Comparison of ENCODE assay signal across 17 cellular contexts in genomic region chr6:7047966-7048365, GRCh38. TPM values are rescaled to one million over a fixed set of nuclear protein-coding genes. Genes with fewer than 3 reads are reported as not detected.
A peak's percentile ranks its signal among the peaks of the same experiment; 100 is the strongest.
DNase-seq lines count a peak whose midpoint lies in the region; ATAC-seq, FAIRE-seq and TF ChIP-seq lines count a peak whose summit lies in the region.
"Had no signal": no experiment of that assay in that cellular context is flagged by ENCODE, and none has a peak within 500 bp of the region (broad histone marks: within the 10 kb centered on the region; RNA-seq: fewer than 3 reads in every experiment).

No MANE protein-coding gene starts in this region.

- H3K4me2 ChIP-seq in PC-3 (ENCODE audit: low read length): peak overlapping the region; percentile 2; the same call in 1 of the 2 replicates
- H3K4me2 ChIP-seq: KMS-11 had no signal

- no TSS peak for BruUV-seq in PC-3 (replicated peaks; lab: Mats Ljungman, UMichigan)

- H2AFZ ChIP-seq in PC-3 (ENCODE audit: low read length): peak overlapping the region; percentile 4; the same call in 1 of the 2 replicates

- H3K4me3 ChIP-seq in PC-3 (ENCODE audit: low read length): no peak overlapping the region
- no peak overlapping the region for H3K4me3 ChIP-seq in epithelial cell of esophagus (ENCODE audit: low read length)
- H3K4me3 ChIP-seq: gastroesophageal sphincter, prostate gland had no signal

- H3K9ac ChIP-seq in PC-3 (ENCODE audit: low read length): peak overlapping the region; percentile 30
- H3K9ac ChIP-seq: KMS-11 had no signal

- peaks cover 2% of the 10 kb centered on the region for H3F3A ChIP-seq in PC-3 (ENCODE audit: low read length, unreplicated experiment)

- H3K4me1 ChIP-seq in PC-3 (ENCODE audit: insufficient read depth, low read length): peaks cover 47% of the 10 kb centered on the region
- H3K4me1 ChIP-seq: prostate gland had no signal

- no peaks in the 10 kb centered on the region for H3K36me3 ChIP-seq in PC-3 (ENCODE audit: low read depth, low read length)
- H3K36me3 ChIP-seq: gastroesophageal sphincter, prostate gland had no signal

- H4K20me1 ChIP-seq in PC-3 (ENCODE audit: low read length): no peaks in the 10 kb centered on the region

- H3K27me3 ChIP-seq in PC-3 (ENCODE audit: low read length): no peaks in the 10 kb centered on the region
- H3K27me3 ChIP-seq: gastroesophageal sphincter had no signal

- POLR2A ChIA-PET in PC-3 (lab: Charles Lee; ENCODE audit: unreplicated experiment): interaction anchor here (0.6 to 0.7 kb wide), 3 partner anchors 11 to 65 kb away, joined by 3 to 7 read pairs (median 4); no protein-coding TSS in a partner anchor

- intact Hi-C loops in PC-3 (cut with micrococcal nuclease): loop anchor here (5.0 kb wide), 1 partner anchor 191 kb away; no protein-coding TSS in a partner anchor

- no peaks in the 10 kb centered on the region for H3K79me2 ChIP-seq in PC-3 (ENCODE audit: low read length)

- TF ChIP-seq CTCF in PC-3 (conservative IDR thresholded peaks at IDR 0.05; ENCODE audit: low read depth, low read length) (no peak), epithelial cell of esophagus (IDR thresholded peaks at IDR 0.05; ENCODE audit: insufficient read depth, low read depth, low read length, missing control alignments) (no peak)

- CTCF ChIA-PET in PC-3 (lab: Charles Lee): no interaction called here

- ATAC-seq in PC-3 (0 out of 2 replicates have a peak, but pooled peaks have one; percentile 5), HG03159 (IDR thresholded peaks at IDR 0.05; ENCODE audit: unreplicated experiment) (no peak), GM18870 (IDR thresholded peaks at IDR 0.05; ENCODE audit: unreplicated experiment) (no peak)
- ATAC-seq: activated CD4-positive, alpha-beta T cell treated with anti-CD3 and anti-CD28 coated beads for 36 hours; gastroesophageal sphincter had no signal

- peak overlapping the region; percentile 68 for H3K27ac ChIP-seq in PC-3 (ENCODE audit: low read length)
- H3K27ac ChIP-seq: gastroesophageal sphincter, KMS-11, prostate gland had no signal

- H3K9me3 ChIP-seq in PC-3 (ENCODE audit: low read length): no peaks in the 10 kb centered on the region
- H3K9me3 ChIP-seq: gastroesophageal sphincter, prostate gland had no signal

- no peaks in the 10 kb centered on the region for H3K9me2 ChIP-seq in PC-3 (replicated peaks; ENCODE audit: low read length)

- no peak for FAIRE-seq in urothelium cell line (lab: Jason Lieb, UNC)
- FAIRE-seq: GM12892 had no signal

- peak; percentile 18 for DNase-seq in A172 (ENCODE audit: low spot score)
- peak; percentile 54 for DNase-seq in GF-D8 (lab: John Stamatoyannopoulos, UW)
- DNase-seq in PC-3: peak; percentile 55
- DNase-seq in epithelial cell of esophagus (ENCODE audit: low read depth): peak; percentile 24
- no peak for DNase-seq in urothelium cell line (ENCODE audit: low spot score)
- no peak for DNase-seq in NCI-H748 treated with DMSO at 0.1 percent for 48 hours (lab: John Stamatoyannopoulos, UW)
- DNase-seq: activated CD4-positive, alpha-beta T cell treated with anti-CD3 and anti-CD28 coated beads for 36 hours; aorta; effector CD8-positive, alpha-beta T cell; NCI-H2107; trophoblast cell had no signal

RNA-seq across cellular contexts. Expression of gene RREB1, which starts 59.8 kb away (rescaled TPM):
- 5.1 and 7.3 TPM in 2 replicates for total RNA-seq in A172 (2014; rRNA removed; shearing (Covaris generic))
- total RNA-seq in PC-3 (2014; rRNA removed): 26.0 and 31.8 TPM in 2 replicates

Comparison
In these comparisons a context has a peak if more than half of its experiments do, and no peak if none do; other contexts are left out.
1. DNase-seq: peak in A172 (single experiment), GF-D8 (single experiment), PC-3 (single experiment) and epithelial cell of esophagus (single experiment); none in urothelium cell line (single experiment) and NCI-H748 treated with DMSO at 0.1 percent for 48 hours (single experiment).